9 cellular contexts compared by ENCODE assay signal in genomic region chr6:92777146-92777740, GRCh38.
DNase-seq lines count a peak whose midpoint lies in the region; ATAC-seq, FAIRE-seq and TF ChIP-seq lines count a peak whose summit lies in the region.
"Had no signal": no experiment of that assay in that cellular context is flagged by ENCODE, and none has a peak within 500 bp of the region (broad histone marks: within the 10 kb centered on the region; RNA-seq: fewer than 3 reads in every experiment).

No MANE protein-coding gene starts in this region.

- no peaks in the 10 kb centered on the region for H3K79me2 ChIP-seq in MM.1S (ENCODE audit: low read length)

- H3K27me3 Mint-ChIP-seq in natural killer cell (ENCODE audit: low read depth in 2 of 2) = no peaks in the 10 kb centered on the region

- H3K27me3 ChIP-seq in MM.1S (replicated peaks; ENCODE audit: insufficient read depth, low read length) = no peaks in the 10 kb centered on the region

- H3K4me1 Mint-ChIP-seq in natural killer cell = no peaks in the 10 kb centered on the region

- no peaks in the 10 kb centered on the region for H3F3A ChIP-seq in MM.1S (ENCODE audit: insufficient read depth, low read length)

- no peak overlapping the region for H3K27ac Mint-ChIP-seq in natural killer cell

- intact Hi-C loops in natural killer cell (cut with micrococcal nuclease) = no loop called here

- no peaks in the 10 kb centered on the region for H3K4me1 ChIP-seq in MM.1S (ENCODE audit: low read length)
- H3K4me1 ChIP-seq: A549 had no signal

- no peak overlapping the region for H3K4me2 ChIP-seq in MM.1S (ENCODE audit: low read depth, low read length)
- H3K4me2 ChIP-seq: A549 had no signal

- DNase-seq in DMS 273 (lab: John Stamatoyannopoulos, UW; ENCODE audit: unreplicated experiment) (peak; percentile 32), DMS 273 treated with DMSO at 0.1 percent for 48 hours (lab: John Stamatoyannopoulos, UW) (no peak), MM.1S (peak; percentile 65), SK-N-DZ (ENCODE audit: low spot score) (peak; percentile 59), 8988T (no peak), natural killer cell (no peak)

- H2AFZ ChIP-seq in MM.1S (ENCODE audit: low read length) = no peak overlapping the region

- no peak overlapping the region for H3K4me3 ChIP-seq in MM.1S (ENCODE audit: low read length)
- H3K4me3 ChIP-seq: A549 had no signal

- H3K9ac ChIP-seq in MM.1S (ENCODE audit: low read length) = no peak overlapping the region

- H3K9me3 Mint-ChIP-seq in natural killer cell = peaks cover 4% of the 10 kb centered on the region in 2 donors

- no peak overlapping the region for H3K27ac ChIP-seq in MM.1S (ENCODE audit: low read length)
- H3K27ac ChIP-seq: A549 had no signal

- ATAC-seq in esophagus mucosa = no peak
- ATAC-seq in natural killer cell = no peak
- ATAC-seq: A549 had no signal

- H3K9me2 ChIP-seq in MM.1S (replicated peaks; ENCODE audit: insufficient read depth, low read length) = no peaks in the 10 kb centered on the region

- peak; percentile 55 for FAIRE-seq in islet of Langerhans (lab: Jason Lieb, UNC)
- FAIRE-seq: A549 had no signal

- H3K36me3 Mint-ChIP-seq in natural killer cell = no peaks in the 10 kb centered on the region

- TF ChIP-seq CTCF in MM.1S (IDR thresholded peaks at IDR 0.05; ENCODE audit: low read length) (peak; percentile 71), natural killer cell (IDR thresholded peaks at IDR 0.05) (no peak)

- no peaks in the 10 kb centered on the region for H3K9me3 ChIP-seq in MM.1S (replicated peaks; ENCODE audit: insufficient read depth, low read length)
- H3K9me3 ChIP-seq: A549 had no signal

- H3K36me3 ChIP-seq in MM.1S (replicated peaks; ENCODE audit: insufficient read depth, low read length) = no peaks in the 10 kb centered on the region

- H4K20me1 ChIP-seq in MM.1S (ENCODE audit: insufficient read depth, low read length) = no peaks in the 10 kb centered on the region

- no peak overlapping the region for H3K4me3 Mint-ChIP-seq in natural killer cell

Comparison
In these comparisons a context has a peak if more than half of its experiments do, and no peak if none do; other contexts are left out.
1. DNase-seq: peak in DMS 273 (single experiment), MM.1S (single experiment) and SK-N-DZ (single experiment); none in DMS 273 treated with DMSO at 0.1 percent for 48 hours (single experiment), 8988T (single experiment) and natural killer cell (single experiment).